42 cellular contexts compared by ENCODE assay signal in genomic region chr2:101947374-101947773, GRCh38. TPM values are rescaled to one million over a fixed set of nuclear protein-coding genes. Genes with fewer than 3 reads are reported as not detected.
"Had no signal": no experiment of that assay in that cellular context is flagged by ENCODE, and none has a peak within 500 bp of the region (broad histone marks: within the 10 kb centered on the region; RNA-seq: fewer than 3 reads in every experiment).

No MANE protein-coding gene starts in this region.

- FAIRE-seq: astrocyte had no signal

- H3K36me3 ChIP-seq: adrenal gland, ascending aorta, brain microvascular endothelial cell, breast epithelium, cardiac muscle cell had no signal

- H3K27me3 Mint-ChIP-seq: activated naive CD4-positive, alpha-beta T cell treated with anti-CD3 and anti-CD28 coated beads, Interleukin-2, amount 10 ng/mL, durations not matched to agents 7 days and 5 days; activated naive CD8-positive, alpha-beta T cell treated with anti-CD3 and anti-CD28 coated beads for 36 hours; activated naive CD8-positive, alpha-beta T cell treated with anti-CD3 and anti-CD28 coated beads, Interleukin-2, amount 50 U/mL, for 24 hours; activated T-helper 17 cell treated with anti-CD3 and anti-CD28 coated beads, Interleukin-2, amount 50 U/mL, for 72 hours had no signal

- H3K4me3 ChIP-seq: adrenal gland, ascending aorta, body of pancreas, breast epithelium, cardiac muscle cell had no signal

- H3K4me3 Mint-ChIP-seq: activated naive CD4-positive, alpha-beta T cell treated with anti-CD3 and anti-CD28 coated beads for 36 hours; activated naive CD4-positive, alpha-beta T cell treated with anti-CD3 and anti-CD28 coated beads, Interleukin-2, amount 10 ng/mL, durations not matched to agents 7 days and 5 days; activated naive CD4-positive, alpha-beta T cell treated with anti-CD3 and anti-CD28 coated beads, Interleukin-2, amount 50 U/mL, for 24 hours; activated naive CD8-positive, alpha-beta T cell; activated naive CD8-positive, alpha-beta T cell treated with anti-CD3 and anti-CD28 coated beads for 36 hours; activated naive CD8-positive, alpha-beta T cell treated with anti-CD3 and anti-CD28 coated beads, Interleukin-2, amount 10 ng/mL, durations not matched to agents 7 days and 5 days; activated naive CD8-positive, alpha-beta T cell treated with anti-CD3 and anti-CD28 coated beads, Interleukin-2, amount 50 U/mL, for 24 hours; activated T-cell treated with anti-CD3 and anti-CD28 coated beads, Interleukin-2, amount 50 U/mL, for 24 hours; activated T-cell treated with anti-CD3 and anti-CD28 coated beads, Interleukin-2, amount 50 U/mL, for 4 hours; activated T-cell treated with anti-CD3 and anti-CD28 coated beads, Interleukin-2, amount 50 U/mL, for 72 hours; activated T-helper 1 cell treated with anti-CD3 and anti-CD28 coated beads, Interleukin-12 subunit alpha, Interleukin-12 subunit beta, Interleukin-2, Interleukin-4 antibody, amounts not matched to agents 30 ng/mL and 10 ng/mL and 1 ng/mL, durations not matched to agents 14 hours and 24 hours and 36 hours; activated T-helper 17 cell treated with anti-CD3 and anti-CD28 coated beads, Interleukin-2, amount 50 U/mL, for 72 hours; brain; central memory CD8-positive, alpha-beta T cell had no signal

- ATAC-seq: activated naive CD4-positive, alpha-beta T cell treated with anti-CD3 and anti-CD28 coated beads, Interleukin-2, amount 50 U/mL, for 72 hours; activated naive CD8-positive, alpha-beta T cell treated with anti-CD3 and anti-CD28 coated beads, Interleukin-2, amount 50 U/mL, for 24 hours; activated T-cell treated with anti-CD3 and anti-CD28 coated beads, Interleukin-2, amount 50 U/mL, for 4 hours; activated T-cell treated with anti-CD3 and anti-CD28 coated beads, Interleukin-2, amount 50 U/mL, for 72 hours; activated T-helper 17 cell treated with anti-CD3 and anti-CD28 coated beads, Interleukin-2, amount 50 U/mL, for 72 hours; body of pancreas had no signal

- H3K27ac ChIP-seq: adrenal gland, ascending aorta, body of pancreas, brain microvascular endothelial cell, breast epithelium, cardiac muscle cell had no signal

- H3K27me3 ChIP-seq: adrenal gland, ascending aorta, body of pancreas, brain microvascular endothelial cell, breast epithelium, cardiac muscle cell had no signal

- H3K4me1 ChIP-seq: adrenal gland, ascending aorta, body of pancreas, breast epithelium had no signal

- DNase-seq: activated effector memory CD4-positive, alpha-beta T cell treated with anti-CD3 and anti-CD28 coated beads, Interleukin-2, amount 50 U/mL, for 16 hours; activated effector memory CD4-positive, alpha-beta T cell treated with Interleukin-2 at 50 U/mL for 16 hours; activated gamma-delta T cell; activated gamma-delta T cell treated with Interleukin-2 at 50 U/mL for 16 hours; activated naive CD4-positive, alpha-beta T cell; activated naive CD4-positive, alpha-beta T cell treated with anti-CD3 and anti-CD28 coated beads for 36 hours; activated naive CD4-positive, alpha-beta T cell treated with anti-CD3 and anti-CD28 coated beads, Interleukin-2, amount 10 ng/mL, durations not matched to agents 7 days and 5 days; activated naive CD4-positive, alpha-beta T cell treated with anti-CD3 and anti-CD28 coated beads, Interleukin-2, amount 50 U/mL, for 16 hours; activated naive CD4-positive, alpha-beta T cell treated with Interleukin-2 at 50 U/mL for 16 hours; activated naive CD8-positive, alpha-beta T cell treated with anti-CD3 and anti-CD28 coated beads for 36 hours; activated naive CD8-positive, alpha-beta T cell treated with anti-CD3 and anti-CD28 coated beads, Interleukin-2, amount 10 ng/mL, durations not matched to agents 7 days and 5 days; activated naive CD8-positive, alpha-beta T cell treated with anti-CD3 and anti-CD28 coated beads, Interleukin-2, amount 50 U/mL, for 24 hours; activated T-cell treated with anti-CD3 and anti-CD28 coated beads, Interleukin-2, amount 50 U/mL, for 1 hour; activated T-cell treated with anti-CD3 and anti-CD28 coated beads, Interleukin-2, amount 50 U/mL, for 24 hours; activated T-cell treated with anti-CD3 and anti-CD28 coated beads, Interleukin-2, amount 50 U/mL, for 4 hours; activated T-cell treated with anti-CD3 and anti-CD28 coated beads, Interleukin-2, amount 50 U/mL, for 48 hours; activated T-cell treated with anti-CD3 and anti-CD28 coated beads, Interleukin-2, amount 50 U/mL, for 72 hours; adrenal gland; amniotic stem cell; amygdala; anterior cingulate cortex; aorta; body of pancreas; brain microvascular endothelial cell; caudate nucleus; central memory CD4-positive, alpha-beta T cell; cerebellar nuclear complex had no signal

- H3K9me3 Mint-ChIP-seq: central memory CD8-positive, alpha-beta T cell had no signal

- H3K9me3 ChIP-seq: adrenal gland, ascending aorta, body of pancreas, breast epithelium had no signal

- H3K27ac Mint-ChIP-seq: activated naive CD4-positive, alpha-beta T cell treated with anti-CD3 and anti-CD28 coated beads for 36 hours; activated naive CD4-positive, alpha-beta T cell treated with anti-CD3 and anti-CD28 coated beads, Interleukin-2, amount 10 ng/mL, durations not matched to agents 7 days and 5 days; activated naive CD4-positive, alpha-beta T cell treated with anti-CD3 and anti-CD28 coated beads, Interleukin-2, amount 50 U/mL, for 24 hours; activated naive CD4-positive, alpha-beta T cell treated with anti-CD3 and anti-CD28 coated beads, Interleukin-2, amount 50 U/mL, for 72 hours; activated naive CD8-positive, alpha-beta T cell; activated naive CD8-positive, alpha-beta T cell treated with anti-CD3 and anti-CD28 coated beads for 36 hours; activated naive CD8-positive, alpha-beta T cell treated with anti-CD3 and anti-CD28 coated beads, Interleukin-2, amount 10 ng/mL, durations not matched to agents 7 days and 5 days; activated naive CD8-positive, alpha-beta T cell treated with anti-CD3 and anti-CD28 coated beads, Interleukin-2, amount 50 U/mL, for 24 hours; activated T-cell treated with anti-CD3 and anti-CD28 coated beads, Interleukin-2, amount 50 U/mL, for 24 hours; activated T-cell treated with anti-CD3 and anti-CD28 coated beads, Interleukin-2, amount 50 U/mL, for 72 hours; activated T-helper 1 cell treated with anti-CD3 and anti-CD28 coated beads, Interleukin-12 subunit alpha, Interleukin-12 subunit beta, Interleukin-2, Interleukin-4 antibody, amounts not matched to agents 30 ng/mL and 10 ng/mL and 1 ng/mL, durations not matched to agents 14 hours and 24 hours and 36 hours; activated T-helper 17 cell treated with anti-CD3 and anti-CD28 coated beads, Interleukin-2, amount 50 U/mL, for 72 hours; activated T-helper 2 cell treated with anti-CD3 and anti-CD28 coated beads, Interferon-gamma antibody, Interleukin-2, Interleukin-4, amounts not matched to agents 10 μg/mL and 5 μg/mL and 100 μg/mL, durations not matched to agents 14 hours and 24 hours and 36 hours; brain had no signal

- H3K4me1 Mint-ChIP-seq: activated naive CD4-positive, alpha-beta T cell treated with anti-CD3 and anti-CD28 coated beads, Interleukin-2, amount 10 ng/mL, durations not matched to agents 7 days and 5 days; activated naive CD4-positive, alpha-beta T cell treated with anti-CD3 and anti-CD28 coated beads, Interleukin-2, amount 50 U/mL, for 24 hours; activated naive CD8-positive, alpha-beta T cell treated with anti-CD3 and anti-CD28 coated beads, Interleukin-2, amount 10 ng/mL, durations not matched to agents 7 days and 5 days; brain; central memory CD8-positive, alpha-beta T cell had no signal

- H3K36me3 Mint-ChIP-seq: activated naive CD8-positive, alpha-beta T cell treated with anti-CD3 and anti-CD28 coated beads for 36 hours; activated naive CD8-positive, alpha-beta T cell treated with anti-CD3 and anti-CD28 coated beads, Interleukin-2, amount 10 ng/mL, durations not matched to agents 7 days and 5 days; brain had no signal

RNA-seq across cellular contexts. Expression of gene IL1R2, which starts 44.4 kb away (rescaled TPM):
- total RNA-seq: bronchial epithelial cell, cardiac muscle cell, cerebellum, chondrocyte had no signal
- polyA plus RNA-seq: cardiac muscle cell had no signal
